ENCODE assay signal across 8 cellular contexts in genomic region chr7:44064791-44065430, GRCh38. TPM values are rescaled to one million over a fixed set of nuclear protein-coding genes. Genes with fewer than 3 reads are reported as not detected.
DNase-seq lines count a peak whose midpoint lies in the region; ATAC-seq and TF ChIP-seq lines count a peak whose summit lies in the region.

No MANE protein-coding gene starts in this region.

- peak overlapping the region; percentile 21 for H3K4me3 Mint-ChIP-seq in memory B cell

- TF ChIP-seq CTCF in body of pancreas (IDR thresholded peaks at IDR 0.05) (no peak), GM10266 (IDR thresholded peaks at IDR 0.05; ENCODE audit: control insufficient read depth, insufficient read depth, low read depth, missing control alignments) (no peak)

- peaks cover 24% of the 10 kb centered on the region for H3K4me1 ChIP-seq in body of pancreas

- ATAC-seq in body of pancreas (peak; percentile 58), memory B cell (ENCODE audit: low read depth) (peak; percentile 51), HG03175 (IDR thresholded peaks at IDR 0.05; ENCODE audit: unreplicated experiment) (no peak)

- H3K9me3 ChIP-seq in body of pancreas = no peaks in the 10 kb centered on the region

- peaks cover 4 to 12% of the 10 kb centered on the region in 2 donors for H3K36me3 ChIP-seq in body of pancreas (replicated peaks in 1 of 2; ENCODE audit: insufficient read depth in 1 of 2, low read depth in 2 of 2)

- 7 to 18% methylated on average over 5 to 33 of the region's 33 CpGs for WGBS in body of pancreas, 2 donors

- H3K4me3 ChIP-seq in body of pancreas = no peak overlapping the region

- peak; percentile 24 for DNase-seq in stimulated activated CD4-positive, alpha-beta T cell treated with anti-CD3 and anti-CD28 coated beads, Interleukin-12 subunit alpha, Interleukin-12 subunit beta, amount 100 ng/mL, for 4 hours
- no peak for DNase-seq in stimulated activated CD4-positive, alpha-beta T cell treated with anti-CD3 and anti-CD28 coated beads, Interleukin-1b, Interleukin-23, amount 100 ng/mL, for 48 hours
- DNase-seq in body of pancreas = peak in 3 of 4 donors; percentile 47 to 56 (median 50)
- no peak for DNase-seq in memory B cell (ENCODE audit: low spot score in 2 of 2)
- DNase-seq in NCI-H1930 (lab: John Stamatoyannopoulos, UW) = no peak
- no peak for DNase-seq in NCI-H1092 (lab: John Stamatoyannopoulos, UW)
- no peak for DNase-seq in GM10266 (ENCODE audit: extremely low spot score)

- H3K4me1 Mint-ChIP-seq in memory B cell = peaks cover 46% of the 10 kb centered on the region

- peaks cover 3% of the 10 kb centered on the region for H3K9me3 Mint-ChIP-seq in memory B cell

- H3K36me3 Mint-ChIP-seq in memory B cell = peaks cover 9% of the 10 kb centered on the region

- no peak for TF ChIP-seq POLR2A in body of pancreas (IDR thresholded peaks at IDR 0.05)

- no peak overlapping the region for H3K27ac ChIP-seq in body of pancreas

- no peaks in the 10 kb centered on the region for H3K27me3 ChIP-seq in body of pancreas

- no peaks in the 10 kb centered on the region for H3K27me3 Mint-ChIP-seq in memory B cell

- intact Hi-C loops in body of pancreas (cut with DNase I) = no loop called here

- peak overlapping the region; percentile 88 for H3K27ac Mint-ChIP-seq in memory B cell

RNA-seq across cellular contexts. Expression of gene PGAM2, which starts 0.5 kb away (rescaled TPM):
- total RNA-seq in body of pancreas = 1 to 10 TPM in 1 of 2 donors, not detected in 1; 1.6 TPM

RNA-seq across cellular contexts. Expression of gene POLM, which starts 17.4 kb away (rescaled TPM):
- total RNA-seq in body of pancreas = 10 to 100 TPM; 49.8 to 53.7 TPM

RNA-seq across cellular contexts. Expression of gene DBNL, which starts 20.4 kb away (rescaled TPM):
- total RNA-seq in body of pancreas = 10 to 100 TPM; 62.0 to 96.6 TPM

RNA-seq across cellular contexts. Expression of gene AEBP1, which starts 39.2 kb away (rescaled TPM):
- 10 to 100 TPM; 39.2 to 51.9 TPM for total RNA-seq in body of pancreas

RNA-seq across cellular contexts. Expression of gene POLD2, which starts 58.4 kb away (rescaled TPM):
- 10 to 100 TPM; 32.7 to 64.6 TPM for total RNA-seq in body of pancreas

Comparison
In these comparisons a context has a peak if more than half of its experiments do, and no peak if none do; other contexts are left out.
1. DNase-seq: peak in stimulated activated CD4-positive, alpha-beta T cell treated with anti-CD3 and anti-CD28 coated beads, Interleukin-12 subunit alpha, Interleukin-12 subunit beta, amount 100 ng/mL, for 4 hours (single experiment) and body of pancreas (3 of 4); none in stimulated activated CD4-positive, alpha-beta T cell treated with anti-CD3 and anti-CD28 coated beads, Interleukin-1b, Interleukin-23, amount 100 ng/mL, for 48 hours (single experiment), memory B cell (0 of 2), NCI-H1930 (0 of 2), NCI-H1092 (single experiment) and GM10266 (single experiment).